Comparison of ENCODE assay signal across 10 cellular contexts in genomic region chr11:46339816-46340215, GRCh38.
A peak's percentile ranks its signal among the peaks of the same experiment; 100 is the strongest.
DNase-seq lines count a peak whose midpoint lies in the region; ATAC-seq lines count a peak whose summit lies in the region.
"Had no signal": no experiment of that assay in that cellular context is flagged by ENCODE, and none has a peak within 500 bp of the region (broad histone marks: within the 10 kb centered on the region; RNA-seq: fewer than 3 reads in every experiment).

No MANE protein-coding gene starts in this region.

- ATAC-seq in GM21515 (IDR thresholded peaks at IDR 0.05; ENCODE audit: unreplicated experiment), result no peak

- H3K27me3 ChIP-seq in iPS-18a (ENCODE audit: control insufficient read depth, insufficient read depth, low read length) (peaks cover 4% of the 10 kb centered on the region), subcutaneous abdominal adipose tissue (ENCODE audit: control insufficient read depth in 5 of 5, insufficient read depth in 4 of 5, low read length in 5 of 5) (no peaks in the 10 kb centered on the region)

- peaks cover 72% of the 10 kb centered on the region for H3K4me1 ChIP-seq in iPS-18a (ENCODE audit: control insufficient read depth, low read depth, low read length)
- H3K4me1 ChIP-seq in subcutaneous abdominal adipose tissue (ENCODE audit: control insufficient read depth in 5 of 5, insufficient read depth in 5 of 5, low read length in 5 of 5), result peaks cover 12 to 83% (median 72%) of the 10 kb centered on the region in 5 donors

- DNase-seq in DMS 273 (lab: John Stamatoyannopoulos, UW; ENCODE audit: unreplicated experiment) (peak; percentile 55), DMS 273 treated with DMSO at 0.1 percent for 48 hours (lab: John Stamatoyannopoulos, UW) (no peak), NCI-H345 (lab: John Stamatoyannopoulos, UW) (no peak), Ammon's horn (ENCODE audit: low spot score) (no peak)
- DNase-seq: activated CD8-positive, alpha-beta memory T cell treated with anti-CD3 and anti-CD28 coated beads, Interleukin-2, amount 50 U/mL, for 4 hours; T1000 had no signal

- H3K36me3 ChIP-seq in iPS-18a (ENCODE audit: control insufficient read depth, low read depth, low read length), result no peaks in the 10 kb centered on the region
- no peaks in the 10 kb centered on the region for H3K36me3 ChIP-seq in subcutaneous abdominal adipose tissue (ENCODE audit: control insufficient read depth in 5 of 5, insufficient read depth in 5 of 5, low read length in 5 of 5)

- H3K9me3 ChIP-seq in iPS-18a (ENCODE audit: control insufficient read depth, low read depth, low read length) (no peaks in the 10 kb centered on the region), subcutaneous abdominal adipose tissue (ENCODE audit: control insufficient read depth in 5 of 5, low read length in 5 of 5) (no peaks in the 10 kb centered on the region)

- H3K9ac ChIP-seq in iPS-18a (ENCODE audit: low read length) (no peak overlapping the region), subcutaneous abdominal adipose tissue (ENCODE audit: low read length in 5 of 5) (peak overlapping the region in 1 of 5 donors; percentile 59)

- peak overlapping the region; percentile 35 for H3K4me3 ChIP-seq in iPS-18a (ENCODE audit: low read length)
- no peak overlapping the region for H3K4me3 ChIP-seq in subcutaneous abdominal adipose tissue (ENCODE audit: low read depth in 1 of 5, low read length in 5 of 5)

- H3K27ac ChIP-seq in angular gyrus (ENCODE audit: low read depth, low read length), result peak overlapping the region; percentile 91
- H3K27ac ChIP-seq in iPS-18a (ENCODE audit: low read length), result peak overlapping the region; percentile 17
- peak overlapping the region; percentile 98 for H3K27ac ChIP-seq in subcutaneous abdominal adipose tissue (ENCODE audit: low read depth, low read length)

Comparison
In these comparisons a context has a peak if more than half of its experiments do, and no peak if none do; other contexts are left out.
1. H3K27ac ChIP-seq: peak in every context shown above with its lines; median percentile 98 in subcutaneous abdominal adipose tissue; 91 in angular gyrus; 17 in iPS-18a.